ENCODE assay signal across 9 cellular contexts in genomic region chr1:12196641-12197482, GRCh38. TPM values are rescaled to one million over a fixed set of nuclear protein-coding genes. Genes with fewer than 3 reads are reported as not detected.
A peak's percentile ranks its signal among the peaks of the same experiment; 100 is the strongest.
DNase-seq lines count a peak whose midpoint lies in the region; ATAC-seq and TF ChIP-seq lines count a peak whose summit lies in the region.
"Had no signal": no experiment of that assay in that cellular context is flagged by ENCODE, and none has a peak within 500 bp of the region (broad histone marks: within the 10 kb centered on the region; RNA-seq: fewer than 3 reads in every experiment).

No MANE protein-coding gene starts in this region.

- no peaks in the 10 kb centered on the region for H3K27me3 ChIP-seq in AG04450 (ENCODE audit: control insufficient read depth, insufficient read depth, low read length)

- DNase-seq in AG04450 (ENCODE audit: low read depth, low spot score) (no peak), GM19238 (ENCODE audit: insufficient read length, low spot score) (peak; percentile 54), SIG-M5 treated with dmso at 0.1 percent for 504 hours (lab: John Stamatoyannopoulos, UW; ENCODE audit: unreplicated experiment) (peak; percentile 97), iPS-NIHi7 (ENCODE audit: extremely low spot score) (peak; percentile 85), dedifferentiated amniotic fluid mesenchymal stem cell (ENCODE audit: extremely low spot score) (no peak), NCI-H226 (no peak)
- no peak for DNase-seq in activated CD8-positive, alpha-beta memory T cell treated with anti-CD3 and anti-CD28 coated beads for 24 hours
- DNase-seq: esophagus squamous epithelium had no signal

- POLR2A ChIA-PET in AG04450 (lab: Yijun Ruan, JAX), result no interaction called here

- ATAC-seq in GM19328 (IDR thresholded peaks at IDR 0.05; ENCODE audit: unreplicated experiment), result no peak

- CTCF ChIA-PET in AG04450 (lab: Charles Lee), result interaction anchor here (0.6 to 6.1 kb wide), 3 partner anchors 9 to 72 kb away, joined by 3 to 36 read pairs (median 7); no protein-coding TSS in a partner anchor

- H3K4me3 ChIP-seq in AG04450 (ENCODE audit: low read depth, low read length), result no peak overlapping the region
- H3K4me3 ChIP-seq: esophagus squamous epithelium had no signal

- no peak overlapping the region for H3K27ac ChIP-seq in AG04450 (ENCODE audit: low read depth, low read length)
- H3K27ac ChIP-seq: esophagus squamous epithelium had no signal

- no peaks in the 10 kb centered on the region for H3K9me3 ChIP-seq in AG04450 (ENCODE audit: control insufficient read depth, insufficient read depth, low read length)
- H3K9me3 ChIP-seq: esophagus squamous epithelium had no signal

- TF ChIP-seq CTCF in AG04450 (IDR thresholded peaks at IDR 0.05; ENCODE audit: low read depth, low read length), result 0 out of 2 replicates have a peak, but pooled peaks have one; percentile 7

RNA-seq across cellular contexts. Expression of gene TNFRSF1B, which starts 30.1 kb away (rescaled TPM):
- 5.9 and 6.2 TPM in 2 replicates for polyA plus RNA-seq in AG04450 (2011; rRNA removed)
- 8.9 and 12.5 TPM in 2 replicates for polyA minus RNA-seq in AG04450 (2011; rRNA and poly(A)+ RNA removed)

RNA-seq across cellular contexts. Expression of gene VPS13D, which starts 33.0 kb away (rescaled TPM):
- 18.3 and 19.0 TPM in 2 replicates for polyA plus RNA-seq in AG04450 (2011; rRNA removed)
- polyA minus RNA-seq in AG04450 (2011; rRNA and poly(A)+ RNA removed), result 60.6 and 65.4 TPM in 2 replicates

Comparison
In these comparisons a context has a peak if more than half of its experiments do, and no peak if none do; other contexts are left out.
1. DNase-seq: peak in GM19238 (single experiment), SIG-M5 treated with dmso at 0.1 percent for 504 hours (single experiment) and iPS-NIHi7 (single experiment); none in AG04450 (single experiment), dedifferentiated amniotic fluid mesenchymal stem cell (single experiment), activated CD8-positive, alpha-beta memory T cell treated with anti-CD3 and anti-CD28 coated beads for 24 hours (single experiment) and NCI-H226 (single experiment).